ENCODE assay signal across 29 cellular contexts in genomic region chr18:32301361-32301760, GRCh38.
DNase-seq lines count a peak whose midpoint lies in the region; ATAC-seq and TF ChIP-seq lines count a peak whose summit lies in the region.
"Had no signal": no experiment of that assay in that cellular context is flagged by ENCODE, and none has a peak within 500 bp of the region (broad histone marks: within the 10 kb centered on the region; RNA-seq: fewer than 3 reads in every experiment).

No MANE protein-coding gene starts in this region.

- BruUV-seq in IMR-90 (replicated peaks; lab: Mats Ljungman, UMichigan) = no TSS peak

- H3K14ac ChIP-seq in IMR-90 (replicated peaks; ENCODE audit: low read depth, low read length) = 0 out of 2 replicates have a peak overlapping the region, but pooled peaks have one; percentile 9

- POLR2A ChIA-PET in IMR-90 (lab: Charles Lee; ENCODE audit: unreplicated experiment) = no interaction called here
- POLR2A ChIA-PET in HEK293T (lab: Yijun Ruan, JAX) = no interaction called here

- TF ChIP-seq CTCF in IMR-90 (conservative IDR thresholded peaks at IDR 0.05; ENCODE audit: low read depth, low read length) (no peak), lung (IDR thresholded peaks at IDR 0.05; ENCODE audit: control extremely low read depth, extremely low read depth) (no peak), GM13977 (IDR thresholded peaks at IDR 0.05; ENCODE audit: extremely low read depth, insufficient read depth, missing control alignments) (no peak)

- no peak overlapping the region for H3K4ac ChIP-seq in IMR-90 (ENCODE audit: low read depth, low read length)

- H3K36me3 Mint-ChIP-seq in natural killer cell treated with Interleukin-12 subunit alpha and Interleukin-12 subunit beta and Interleukin-15 and Interleukin-18, amount 100 ng/mL, for 72 hours = no peaks in the 10 kb centered on the region
- H3K36me3 Mint-ChIP-seq: activated naive CD8-positive, alpha-beta T cell; IgD-negative memory B cell; WTC11 had no signal

- H3K4me2 ChIP-seq in IMR-90 (ENCODE audit: low read depth, low read length) = no peak overlapping the region
- H3K4me2 ChIP-seq: hepatocyte had no signal

- no peaks in the 10 kb centered on the region for H3K9me3 Mint-ChIP-seq in natural killer cell treated with Interleukin-12 subunit alpha and Interleukin-12 subunit beta and Interleukin-15 and Interleukin-18, amount 100 ng/mL, for 72 hours
- H3K9me3 Mint-ChIP-seq: activated T-helper 2 cell treated with anti-CD3 and anti-CD28 coated beads, Interferon-gamma antibody, Interleukin-2, Interleukin-4, amounts not matched to agents 10 μg/mL and 5 μg/mL and 100 μg/mL, durations not matched to agents 14 hours and 24 hours and 36 hours; IgD-negative memory B cell; nephron; WTC11 had no signal

- H3K27me3 Mint-ChIP-seq in natural killer cell treated with Interleukin-12 subunit alpha and Interleukin-12 subunit beta and Interleukin-15 and Interleukin-18, amount 100 ng/mL, for 72 hours = peaks cover 10 to 25% of the 10 kb centered on the region in 2 donors
- H3K27me3 Mint-ChIP-seq: IgD-negative memory B cell had no signal

- H2BK15ac ChIP-seq in IMR-90 (ENCODE audit: low read depth, low read length) = peak overlapping the region; percentile 25; the same call in 1 of the 3 replicates

- H3K27ac Mint-ChIP-seq in natural killer cell treated with Interleukin-12 subunit alpha and Interleukin-12 subunit beta and Interleukin-15 and Interleukin-18, amount 100 ng/mL, for 72 hours = no peak overlapping the region
- H3K27ac Mint-ChIP-seq: activated naive CD8-positive, alpha-beta T cell; activated T-helper 2 cell treated with anti-CD3 and anti-CD28 coated beads, Interferon-gamma antibody, Interleukin-2, Interleukin-4, amounts not matched to agents 10 μg/mL and 5 μg/mL and 100 μg/mL, durations not matched to agents 14 hours and 24 hours and 36 hours; WTC11 had no signal

- H4K8ac ChIP-seq in IMR-90 (ENCODE audit: low read depth in 2 of 2, low read length in 2 of 2) = no peak overlapping the region

- H3K36me3 ChIP-seq in IMR-90 (ENCODE audit: control insufficient read depth, insufficient read depth, low read length) (no peaks in the 10 kb centered on the region), adipocyte (ENCODE audit: control insufficient read depth, insufficient read depth, low read length, severe bottlenecking) (no peaks in the 10 kb centered on the region), lung (ENCODE audit: control insufficient read depth in 2 of 2, insufficient read depth in 2 of 2, low read length in 2 of 2) (peaks cover 0 to 4% of the 10 kb centered on the region in 2 donors), subcutaneous abdominal adipose tissue (ENCODE audit: control insufficient read depth in 5 of 5, insufficient read depth in 5 of 5, low read length in 5 of 5) (no peaks in the 10 kb centered on the region)
- H3K36me3 ChIP-seq: BLaER1 treated with 17β-estradiol and CSF1 and Interleukin-3, amounts not matched to agents 10 nM and 100 nM; ovary; right atrium auricular region; upper lobe of left lung had no signal

- DNase-seq in IMR-90 (no peak), adipocyte (ENCODE audit: low read depth) (peak; percentile 31), lung (ENCODE audit: low spot score) (no peak), GM13977 (ENCODE audit: low spot score) (no peak), HEK293T (ENCODE audit: extremely low spot score) (no peak)
- DNase-seq in natural killer cell treated with Interleukin-12 subunit alpha and Interleukin-12 subunit beta and Interleukin-15 and Interleukin-18, amount 100 ng/mL, for 72 hours (ENCODE audit: low spot score) = no peak
- DNase-seq: activated CD4-positive, alpha-beta T cell treated with anti-CD3 and anti-CD28 coated beads, Interleukin-2, amount 50 U/mL, for 4 hours; activated CD8-positive, alpha-beta memory T cell treated with anti-CD3 and anti-CD28 coated beads, Interleukin-2, amount 50 U/mL, for 48 hours; effector CD8-positive, alpha-beta T cell; erythroblast; foreskin melanocyte; midbrain; NCI-H1105 treated with DMSO at 0.1 percent for 48 hours; NCI-H2029; ovary; stimulated activated naive CD8-positive, alpha-beta T cell treated with anti-CD3 and anti-CD28 coated beads, Interleukin-15, Interleukin-2, amounts not matched to agents 100 U/mL and 50 U/mL, for 24 hours; T-helper 9 cell; upper lobe of left lung had no signal

- peak overlapping the region; percentile 64; the same call in 1 of the 2 replicates for H3K27ac ChIP-seq in IMR-90 (ENCODE audit: insufficient read depth, low read length)
- H3K27ac ChIP-seq in lung (ENCODE audit: low read depth in 1 of 2, low read length in 1 of 2) = peak overlapping the region; percentile 27 to 41
- H3K27ac ChIP-seq in subcutaneous abdominal adipose tissue (ENCODE audit: low read depth, low read length) = peak overlapping the region; percentile 55
- H3K27ac ChIP-seq: hepatocyte, ovary, upper lobe of left lung had no signal

- ATAC-seq in IMR-90 (ENCODE audit: low read depth) (no peak; the same call in 1 of the 2 replicates), lung (ENCODE audit: insufficient read depth, low FRiP score) (no peak), GM21360 (IDR thresholded peaks at IDR 0.05; ENCODE audit: unreplicated experiment) (no peak)
- ATAC-seq in natural killer cell treated with Interleukin-12 subunit alpha and Interleukin-12 subunit beta and Interleukin-15 and Interleukin-18, amount 100 ng/mL, for 72 hours = no peak
- ATAC-seq: HCT116, WTC11 had no signal

- H3K4me3 Mint-ChIP-seq in natural killer cell treated with Interleukin-12 subunit alpha and Interleukin-12 subunit beta and Interleukin-15 and Interleukin-18, amount 100 ng/mL, for 72 hours = no peak overlapping the region
- H3K4me3 Mint-ChIP-seq: activated naive CD8-positive, alpha-beta T cell; IgD-negative memory B cell; nephron; WTC11 had no signal

- no peaks in the 10 kb centered on the region for H3K79me1 ChIP-seq in IMR-90 (ENCODE audit: low read depth in 1 of 2, low read length in 2 of 2)

- CTCF ChIA-PET in IMR-90 (lab: Yijun Ruan, JAX) (interaction anchor here (0.6 to 1.6 kb wide), 3 partner anchors 10 to 169 kb away, joined by 3 to 9 read pairs (median 7); partner anchors contain the start of gene GAREM1), HEK293T (lab: Yijun Ruan, JAX) (interaction anchor here (1.0 kb wide), 1 partner anchor 12 kb away, joined by 4 read pairs; no protein-coding TSS in a partner anchor)

- TF ChIP-seq RAD21 in IMR-90 (IDR thresholded peaks at IDR 0.05; ENCODE audit: low read length) = no peak

- H2AFZ ChIP-seq in IMR-90 (replicated peaks; ENCODE audit: low read length, poor library complexity) = peak overlapping the region; percentile 28
- H2AFZ ChIP-seq: hepatocyte had no signal

- H2BK20ac ChIP-seq in IMR-90 (ENCODE audit: low read depth, low read length) = peak overlapping the region; percentile 9; the same call in 1 of the 2 replicates

- H3K9me1 ChIP-seq in IMR-90 (ENCODE audit: insufficient read depth, low read length) = peaks cover 4% of the 10 kb centered on the region; the same call in 1 of the 2 replicates

- H2BK120ac ChIP-seq in IMR-90 (ENCODE audit: low read depth, low read length) = peak overlapping the region; percentile 2; the same call in 1 of the 2 replicates

- peak overlapping the region; percentile 63 for H4K5ac ChIP-seq in IMR-90 (ENCODE audit: low read depth, low read length)

- 100% methylated on average over 2 of the region's 4 CpGs; no CpG with 5 or more reads in 1 of the 2 experiments for WGBS in IMR-90 (ENCODE audit: extremely low coverage in 2 of 2, insufficient read length in 1 of 2), 2 experiments
- 85 to 86% methylated on average over 4 of the region's 4 CpGs for whole genome bisulfite sequencing in lung, 2 donors

- no peak overlapping the region for H3K23ac ChIP-seq in IMR-90 (ENCODE audit: low read depth, low read length)

- in situ Hi-C loops in IMR-90 (cut with MboI; ENCODE audit: low sequenced_read_pairs) = no loop called here
- in situ Hi-C loops in GM13977 (cut with MboI; ENCODE audit: low pct_unique_long_range_greater_than_20kb, low sequenced_read_pairs, unreplicated experiment) = no loop called here

- H3K4me1 ChIP-seq in IMR-90 (ENCODE audit: control insufficient read depth, insufficient read depth, low read length) (peaks cover 8% of the 10 kb centered on the region), adipocyte (ENCODE audit: control insufficient read depth, insufficient read depth, low read length) (peaks cover 46% of the 10 kb centered on the region), lung (ENCODE audit: control insufficient read depth in 2 of 2, insufficient read depth in 2 of 2, low read length in 2 of 2) (peaks cover 0 to 7% of the 10 kb centered on the region in 2 donors), subcutaneous abdominal adipose tissue (ENCODE audit: control insufficient read depth in 5 of 5, insufficient read depth in 5 of 5, low read length in 5 of 5) (peaks cover 0 to 29% (median 17%) of the 10 kb centered on the region in 5 donors)

- H4K91ac ChIP-seq in IMR-90 (ENCODE audit: insufficient read depth, low read depth, low read length) = no peak overlapping the region

- H2BK5ac ChIP-seq in IMR-90 (ENCODE audit: low read depth, low read length, poor library complexity, severe bottlenecking) = no peak overlapping the region

- no peak overlapping the region for H2AK9ac ChIP-seq in IMR-90 (replicated peaks; ENCODE audit: low read depth, low read length, poor library complexity)

- intact Hi-C loops in IMR-90 (cut with micrococcal nuclease) = loop anchor here (5.0 kb wide), 1 partner anchor 81 kb away; no protein-coding TSS in a partner anchor

- H3K56ac ChIP-seq in IMR-90 (ENCODE audit: extremely low read depth, insufficient read depth, low read length) = no peak overlapping the region

- TF ChIP-seq POLR2A in IMR-90 (IDR thresholded peaks at IDR 0.05; ENCODE audit: low read depth, low read length) = no peak

- dilution Hi-C loops in IMR-90 (cut with HindIII; ENCODE audit: low sequenced_read_pairs, unreplicated experiment) = no loop called here

- H3K4me3 ChIP-seq in IMR-90 (ENCODE audit: insufficient read depth, low read depth, low read length) (no peak overlapping the region), adipocyte (ENCODE audit: low read length) (peak overlapping the region; percentile 55), lung (no peak overlapping the region), subcutaneous abdominal adipose tissue (ENCODE audit: low read depth in 1 of 5, low read length in 5 of 5) (no peak overlapping the region)
- H3K4me3 ChIP-seq: BLaER1 treated with 17β-estradiol and CSF1 and Interleukin-3, amounts not matched to agents 10 nM and 100 nM; hepatocyte; ovary; right atrium auricular region; upper lobe of left lung had no signal

- H3K9me3 ChIP-seq in IMR-90 (ENCODE audit: control insufficient read depth, insufficient read depth, low read length) (no peaks in the 10 kb centered on the region), adipocyte (ENCODE audit: control insufficient read depth, low read length) (no peaks in the 10 kb centered on the region), lung (ENCODE audit: control insufficient read depth in 2 of 2, insufficient read depth in 1 of 2, low read length in 1 of 2) (no peaks in the 10 kb centered on the region), subcutaneous abdominal adipose tissue (ENCODE audit: control insufficient read depth in 5 of 5, low read length in 5 of 5) (no peaks in the 10 kb centered on the region)
- H3K9me3 ChIP-seq: BLaER1 treated with 17β-estradiol and CSF1 and Interleukin-3, amounts not matched to agents 10 nM and 100 nM; ovary; right atrium auricular region; upper lobe of left lung had no signal

- H2AK5ac ChIP-seq in IMR-90 (ENCODE audit: low read depth, low read length) = no peak overlapping the region

- peak overlapping the region; percentile 32; the same call in 1 of the 2 replicates for H3K18ac ChIP-seq in IMR-90 (ENCODE audit: low read depth, low read length)

- no peaks in the 10 kb centered on the region for H4K20me1 ChIP-seq in IMR-90 (ENCODE audit: insufficient read depth, low read length)
- H4K20me1 ChIP-seq: BLaER1 treated with 17β-estradiol and CSF1 and Interleukin-3, amounts not matched to agents 10 nM and 100 nM had no signal

- no peaks in the 10 kb centered on the region for H3K27me3 ChIP-seq in IMR-90 (ENCODE audit: control insufficient read depth, insufficient read depth, low read length)
- no peaks in the 10 kb centered on the region for H3K27me3 ChIP-seq in adipocyte (replicated peaks; ENCODE audit: control insufficient read depth, insufficient read depth, low read length)
- H3K27me3 ChIP-seq in lung (ENCODE audit: control insufficient read depth, insufficient read depth) = no peaks in the 10 kb centered on the region
- no peaks in the 10 kb centered on the region for H3K27me3 ChIP-seq in subcutaneous abdominal adipose tissue (ENCODE audit: control insufficient read depth in 5 of 5, insufficient read depth in 4 of 5, low read length in 5 of 5)
- H3K27me3 ChIP-seq: BLaER1 treated with 17β-estradiol and CSF1 and Interleukin-3, amounts not matched to agents 10 nM and 100 nM; hepatocyte; ovary; right atrium auricular region; upper lobe of left lung had no signal

- no peaks in the 10 kb centered on the region for H3K4me1 Mint-ChIP-seq in natural killer cell treated with Interleukin-12 subunit alpha and Interleukin-12 subunit beta and Interleukin-15 and Interleukin-18, amount 100 ng/mL, for 72 hours (ENCODE audit: low read depth in 2 of 2)
- H3K4me1 Mint-ChIP-seq: WTC11 had no signal

- no peak overlapping the region for H3K9ac ChIP-seq in IMR-90 (ENCODE audit: low read depth, low read length)
- H3K9ac ChIP-seq in adipocyte (ENCODE audit: low read length) = peak overlapping the region; percentile 31
- H3K9ac ChIP-seq in subcutaneous abdominal adipose tissue (ENCODE audit: low read length in 5 of 5) = no peak overlapping the region
- H3K9ac ChIP-seq: BLaER1 treated with 17β-estradiol and CSF1 and Interleukin-3, amounts not matched to agents 10 nM and 100 nM had no signal
